Comparison of ENCODE assay signal across 22 cellular contexts in genomic region chr14:102746568-102747438, GRCh38.
"Had no signal": no experiment of that assay in that cellular context is flagged by ENCODE, and none has a peak within 500 bp of the region (broad histone marks: within the 10 kb centered on the region; RNA-seq: fewer than 3 reads in every experiment).

No MANE protein-coding gene starts in this region.

- H3K9ac ChIP-seq: parathyroid adenoma had no signal

- DNase-seq: activated B cell treated with CpG ODN at 0.5 μM for 24 hours; activated CD4-positive, alpha-beta T cell treated with anti-CD3 and anti-CD28 coated beads for 4 hours; activated CD8-positive, alpha-beta T cell treated with anti-CD3 and anti-CD28 coated beads for 36 hours; activated effector memory CD4-positive, alpha-beta T cell treated with anti-CD3 and anti-CD28 coated beads, Interleukin-2, amount 50 U/mL, for 16 hours; activated naive CD4-positive, alpha-beta T cell treated with anti-CD3 and anti-CD28 coated beads, Interleukin-2, amount 50 U/mL, for 16 hours; activated T-cell treated with anti-CD3 and anti-CD28 coated beads, Interleukin-2, amount 50 U/mL, for 24 hours; adrenal gland; foreskin melanocyte; left ventricle myocardium superior; sigmoid colon; stimulated activated CD4-positive, alpha-beta T cell treated with anti-CD3 and anti-CD28 coated beads, Interleukin-4, amount 100 ng/mL, for 4 hours; stimulated activated naive B cell treated with anti-CD40 and anti-IgM and Interleukin-4, amounts not matched to agents 10 μg/mL and 1 μg/mL and 100 μg/mL, for 72 hours; SW 1271; T-helper 2 cell; tibial artery had no signal

- H3K79me2 ChIP-seq: parathyroid adenoma had no signal

- H3K4me1 Mint-ChIP-seq: activated B cell treated with CpG ODN at 0.5 μM for 24 hours; memory B cell; stimulated activated naive B cell treated with anti-CD40 and anti-IgM and Interleukin-4, amounts not matched to agents 10 μg/mL and 1 μg/mL and 100 μg/mL, for 72 hours had no signal

- H3K27me3 ChIP-seq: adrenal gland, breast epithelium, neutrophil, sigmoid colon, tibial artery had no signal

- H2AFZ ChIP-seq: parathyroid adenoma had no signal

- FAIRE-seq: astrocyte, endometrium had no signal

- H3K4me1 ChIP-seq: adrenal gland, breast epithelium, parathyroid adenoma, sigmoid colon, tibial artery had no signal

- H3K27me3 Mint-ChIP-seq: activated B cell treated with CpG ODN at 0.5 μM for 24 hours; activated CD8-positive, alpha-beta T cell treated with anti-CD3 and anti-CD28 coated beads for 36 hours; activated T-cell treated with anti-CD3 and anti-CD28 coated beads, Interleukin-2, amount 50 U/mL, for 24 hours; memory B cell; stimulated activated naive B cell treated with anti-CD40 and anti-IgM and Interleukin-4, amounts not matched to agents 10 μg/mL and 1 μg/mL and 100 μg/mL, for 72 hours had no signal

- H3K4me3 ChIP-seq: adrenal gland, breast epithelium, coronary artery, sigmoid colon, tibial artery had no signal

- H3K36me3 ChIP-seq: adrenal gland, breast epithelium, sigmoid colon had no signal

- H3K27ac Mint-ChIP-seq: activated B cell treated with CpG ODN at 0.5 μM for 24 hours; activated CD8-positive, alpha-beta T cell treated with anti-CD3 and anti-CD28 coated beads for 36 hours; activated T-cell treated with anti-CD3 and anti-CD28 coated beads, Interleukin-2, amount 50 U/mL, for 24 hours; memory B cell; stimulated activated naive B cell treated with anti-CD40 and anti-IgM and Interleukin-4, amounts not matched to agents 10 μg/mL and 1 μg/mL and 100 μg/mL, for 72 hours had no signal

- H3K9me3 ChIP-seq: neutrophil had no signal

- ATAC-seq: activated CD8-positive, alpha-beta T cell treated with anti-CD3 and anti-CD28 coated beads for 36 hours; left ventricle myocardium superior; stimulated activated naive B cell treated with anti-CD40 and anti-IgM and Interleukin-4, amounts not matched to agents 10 μg/mL and 1 μg/mL and 100 μg/mL, for 72 hours had no signal

- H3K4me3 Mint-ChIP-seq: activated B cell treated with CpG ODN at 0.5 μM for 24 hours; activated CD8-positive, alpha-beta T cell treated with anti-CD3 and anti-CD28 coated beads for 36 hours; activated T-cell treated with anti-CD3 and anti-CD28 coated beads, Interleukin-2, amount 50 U/mL, for 24 hours; memory B cell; stimulated activated naive B cell treated with anti-CD40 and anti-IgM and Interleukin-4, amounts not matched to agents 10 μg/mL and 1 μg/mL and 100 μg/mL, for 72 hours had no signal

- H3K27ac ChIP-seq: adrenal gland, breast epithelium, coronary artery, neutrophil, parathyroid adenoma, sigmoid colon, tibial artery had no signal
